ENCODE assay signal across 1 cellular context in the genomic region with DNA sequence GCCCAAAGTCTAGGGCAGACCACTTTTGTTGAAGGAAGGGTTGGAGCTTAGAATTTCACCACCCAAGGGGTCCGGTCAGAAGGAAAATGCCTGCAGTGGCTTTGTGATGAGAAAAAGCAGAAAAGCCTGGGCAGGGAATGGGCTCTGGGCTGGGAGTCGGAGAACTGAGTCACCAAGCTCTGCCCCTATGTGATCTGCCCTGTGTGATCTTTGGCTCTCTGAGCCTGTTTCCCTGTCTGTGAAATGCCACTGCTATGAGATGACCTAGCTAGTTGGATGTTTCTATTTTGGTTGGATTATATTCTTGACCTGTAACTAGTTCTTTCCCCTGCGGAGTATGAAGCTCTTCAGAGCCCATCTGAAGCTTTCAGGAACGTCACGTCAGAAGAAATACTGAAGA.
TF ChIP-seq lines count a peak whose summit lies in the region.

No MANE protein-coding gene starts in this region.

TF ChIP-seq in IMR-90, 13 proteins besides CTCF, POLR2A, EP300 and RAD21:
- TF ChIP-seq, protein P1, sequence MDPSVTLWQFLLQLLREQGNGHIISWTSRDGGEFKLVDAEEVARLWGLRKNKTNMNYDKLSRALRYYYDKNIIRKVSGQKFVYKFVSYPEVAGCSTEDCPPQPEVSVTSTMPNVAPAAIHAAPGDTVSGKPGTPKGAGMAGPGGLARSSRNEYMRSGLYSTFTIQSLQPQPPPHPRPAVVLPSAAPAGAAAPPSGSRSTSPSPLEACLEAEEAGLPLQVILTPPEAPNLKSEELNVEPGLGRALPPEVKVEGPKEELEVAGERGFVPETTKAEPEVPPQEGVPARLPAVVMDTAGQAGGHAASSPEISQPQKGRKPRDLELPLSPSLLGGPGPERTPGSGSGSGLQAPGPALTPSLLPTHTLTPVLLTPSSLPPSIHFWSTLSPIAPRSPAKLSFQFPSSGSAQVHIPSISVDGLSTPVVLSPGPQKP (IDR thresholded peaks at IDR 0.05; ENCODE audit: borderline replicate concordance, low read depth, low read length) = no peak
- TF ChIP-seq BHLHE40 (IDR thresholded peaks at IDR 0.05; ENCODE audit: low read depth, low read length) (no peak), FOS (IDR thresholded peaks at IDR 0.05; ENCODE audit: low read depth, low read length) (no peak), RCOR1 (IDR thresholded peaks at IDR 0.05; ENCODE audit: insufficient replicate concordance, low read length) (no peak), CEBPB (IDR thresholded peaks at IDR 0.05; ENCODE audit: low read depth, low read length) (no peak), MXI1 (IDR thresholded peaks at IDR 0.05; ENCODE audit: borderline replicate concordance, low read depth, low read length) (no peak), MAFK (IDR thresholded peaks at IDR 0.05; ENCODE audit: low read depth, low read length) (no peak), SMC3 (IDR thresholded peaks at IDR 0.05; ENCODE audit: low read depth, low read length) (no peak), NFE2L2 (IDR thresholded peaks at IDR 0.05; ENCODE audit: low read depth, low read length) (no peak)
- TF ChIP-seq, protein P2, sequence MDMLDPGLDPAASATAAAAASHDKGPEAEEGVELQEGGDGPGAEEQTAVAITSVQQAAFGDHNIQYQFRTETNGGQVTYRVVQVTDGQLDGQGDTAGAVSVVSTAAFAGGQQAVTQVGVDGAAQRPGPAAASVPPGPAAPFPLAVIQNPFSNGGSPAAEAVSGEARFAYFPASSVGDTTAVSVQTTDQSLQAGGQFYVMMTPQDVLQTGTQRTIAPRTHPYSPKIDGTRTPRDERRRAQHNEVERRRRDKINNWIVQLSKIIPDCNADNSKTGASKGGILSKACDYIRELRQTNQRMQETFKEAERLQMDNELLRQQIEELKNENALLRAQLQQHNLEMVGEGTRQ (IDR thresholded peaks at IDR 0.05; ENCODE audit: low read depth, low read length) = no peak
TF ChIP-seq in IMR-90: peak in this region for 0.
